ENCODE assay signal across 25 cellular contexts in the genomic region with DNA sequence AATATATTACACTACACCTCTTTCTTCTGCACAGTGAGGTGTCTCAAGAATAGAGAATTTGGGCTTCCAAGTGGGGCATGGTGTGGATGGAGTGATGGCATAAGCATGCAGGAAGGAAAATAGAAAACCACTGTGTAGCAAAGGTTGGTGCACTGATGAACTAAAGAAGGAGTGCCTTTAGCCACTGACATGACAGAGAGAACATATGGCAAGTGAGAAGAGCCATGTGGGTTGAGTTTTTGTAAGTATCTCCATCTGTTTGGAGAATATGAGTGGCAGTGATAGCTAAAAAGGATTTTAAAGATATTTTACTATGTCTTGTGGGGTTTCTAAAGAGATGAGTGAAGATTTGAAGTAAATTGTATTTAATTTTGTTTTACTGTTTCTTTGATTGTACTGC.
"Had no signal": no experiment of that assay in that cellular context is flagged by ENCODE, and none has a peak within 500 bp of the region (broad histone marks: within the 10 kb centered on the region; RNA-seq: fewer than 3 reads in every experiment).

No MANE protein-coding gene starts in this region.

- H3K27ac Mint-ChIP-seq: activated B cell treated with CpG ODN at 0.5 μM for 24 hours; activated CD4-positive, alpha-beta memory T cell treated with anti-CD3 and anti-CD28 coated beads for 36 hours; activated naive CD4-positive, alpha-beta T cell treated with anti-CD3 and anti-CD28 coated beads for 36 hours; activated naive CD4-positive, alpha-beta T cell treated with anti-CD3 and anti-CD28 coated beads, Interleukin-2, amount 50 U/mL, for 72 hours; activated T-helper 1 cell treated with anti-CD3 and anti-CD28 coated beads, Interleukin-12 subunit alpha, Interleukin-12 subunit beta, Interleukin-2, Interleukin-4 antibody, amounts not matched to agents 30 ng/mL and 10 ng/mL and 1 ng/mL, durations not matched to agents 14 hours and 24 hours and 36 hours; brain had no signal

- H3K36me3 Mint-ChIP-seq: activated CD4-positive, alpha-beta memory T cell treated with anti-CD3 and anti-CD28 coated beads for 36 hours; activated naive CD4-positive, alpha-beta T cell treated with anti-CD3 and anti-CD28 coated beads, Interleukin-2, amount 50 U/mL, for 72 hours; brain had no signal

- DNase-seq: activated B cell treated with CpG ODN at 0.5 μM for 24 hours; activated CD4-positive, alpha-beta memory T cell treated with anti-CD3 and anti-CD28 coated beads for 36 hours; activated CD4-positive, alpha-beta T cell treated with anti-CD3 and anti-CD28 coated beads for 4 hours; activated CD4-positive, alpha-beta T cell treated with anti-CD3 and anti-CD28 coated beads, Interleukin-2, amount 50 U/mL, for 1 hour; activated CD4-positive, CD25-positive, alpha-beta regulatory T cell treated with anti-CD3 and anti-CD28 coated beads, Interleukin-2, amount 50 U/mL, for 72 hours; activated CD8-positive, alpha-beta memory T cell treated with anti-CD3 and anti-CD28 coated beads, Interleukin-2, amount 50 U/mL, for 4 hours; activated gamma-delta T cell treated with Interleukin-2 at 50 U/mL for 16 hours; activated naive CD4-positive, alpha-beta T cell treated with anti-CD3 and anti-CD28 coated beads for 36 hours; activated T-cell treated with anti-CD3 and anti-CD28 coated beads for 4 hours; activated T-cell treated with anti-CD3 and anti-CD28 coated beads, Interleukin-2, amount 50 U/mL, for 4 hours; adrenal gland; anterior cingulate cortex; NCI-H1105; NCI-H1417 treated with DMSO at 0.1 percent for 48 hours; NCI-H2029; NCI-H526; NCI-H774; SHP77; SJCRH30; T1000 had no signal

- H3K27me3 Mint-ChIP-seq: activated B cell treated with CpG ODN at 0.5 μM for 24 hours; activated CD4-positive, alpha-beta memory T cell treated with anti-CD3 and anti-CD28 coated beads for 36 hours; brain had no signal

- H3K4me3 Mint-ChIP-seq: activated B cell treated with CpG ODN at 0.5 μM for 24 hours; activated CD4-positive, alpha-beta memory T cell treated with anti-CD3 and anti-CD28 coated beads for 36 hours; activated naive CD4-positive, alpha-beta T cell treated with anti-CD3 and anti-CD28 coated beads for 36 hours; activated T-cell treated with anti-CD3 and anti-CD28 coated beads, Interleukin-2, amount 50 U/mL, for 4 hours; activated T-helper 1 cell treated with anti-CD3 and anti-CD28 coated beads, Interleukin-12 subunit alpha, Interleukin-12 subunit beta, Interleukin-2, Interleukin-4 antibody, amounts not matched to agents 30 ng/mL and 10 ng/mL and 1 ng/mL, durations not matched to agents 14 hours and 24 hours and 36 hours; brain had no signal

- H3K4me1 Mint-ChIP-seq: activated B cell treated with CpG ODN at 0.5 μM for 24 hours, brain had no signal

- ATAC-seq: activated naive CD4-positive, alpha-beta T cell treated with anti-CD3 and anti-CD28 coated beads, Interleukin-2, amount 50 U/mL, for 72 hours; activated T-cell treated with anti-CD3 and anti-CD28 coated beads, Interleukin-2, amount 50 U/mL, for 4 hours; K562; Panc1 had no signal

- H3K9me3 Mint-ChIP-seq: activated B cell treated with CpG ODN at 0.5 μM for 24 hours; activated CD4-positive, alpha-beta memory T cell treated with anti-CD3 and anti-CD28 coated beads for 36 hours; activated naive CD4-positive, alpha-beta T cell treated with anti-CD3 and anti-CD28 coated beads for 36 hours; activated T-cell treated with anti-CD3 and anti-CD28 coated beads, Interleukin-2, amount 50 U/mL, for 4 hours; brain had no signal
